In the genomic region with DNA sequence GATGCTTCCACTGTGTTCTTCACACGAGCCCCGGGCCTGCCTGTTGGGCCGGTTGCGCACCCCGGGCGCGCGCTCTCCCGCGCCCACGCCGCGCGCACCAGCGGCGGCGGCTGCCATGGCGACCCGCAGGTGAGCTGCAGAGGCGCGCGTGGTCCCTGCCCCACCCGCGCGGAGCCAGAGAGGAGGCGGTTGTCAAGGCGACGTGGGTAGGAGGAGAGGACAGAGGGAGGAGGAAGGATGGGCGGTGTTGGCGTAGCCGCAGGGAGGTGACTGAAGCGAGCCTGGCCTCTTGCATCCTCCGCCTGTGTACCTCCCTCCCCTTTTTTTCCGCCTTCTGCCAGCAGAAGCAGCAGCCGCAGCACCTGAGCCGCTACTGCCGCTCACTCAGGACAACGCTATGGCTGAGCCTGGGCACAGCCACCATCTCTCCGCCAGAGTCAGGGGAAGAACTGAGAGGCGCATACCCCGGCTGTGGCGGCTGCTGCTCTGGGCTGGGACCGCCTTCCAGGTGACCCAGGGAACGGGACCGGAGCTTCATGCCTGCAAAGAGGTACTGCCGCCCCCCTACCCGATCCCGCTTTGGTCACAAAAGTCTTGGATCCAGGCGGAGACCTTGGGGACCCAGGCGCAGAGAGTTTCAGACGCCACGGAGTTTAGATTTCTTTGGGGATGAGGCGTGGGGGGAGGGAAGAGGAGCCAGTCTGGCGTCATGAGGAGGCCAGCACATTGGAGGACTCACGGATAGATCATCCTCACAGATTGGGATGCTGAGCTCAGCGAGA, we compare ENCODE assay signal across 8 cellular contexts. TPM values are rescaled to one million over a fixed set of nuclear protein-coding genes. Genes with fewer than 3 reads are reported as not detected.
DNase-seq lines count a peak whose midpoint lies in the region; ATAC-seq, FAIRE-seq and TF ChIP-seq lines count a peak whose summit lies in the region.

ELAPOR1 (plus strand) TSS at position 329 of the 782 bp plus-strand sequence; CDS start at position 398, 69 bp downstream.

- no peak for FAIRE-seq in RCC 7860 (lab: Jason Lieb, UNC)

- CTCF ChIA-PET in T-cell (lab: Charles Lee), result interaction anchor here (0.6 to 5.4 kb wide), 8 partner anchors 14 to 1225 kb away, joined by 3 to 73 read pairs (median 4); partner anchors contain the start of genes RBM15 (in 1 of the 2), TAF13 (in 1 of the 2) and TMEM167B (in 1 of the 2)

- intact Hi-C loops in gastrocnemius medialis (cut with DNase I; ENCODE audit: low total_unique reads), result loop anchor here (5.0 kb wide), 3 partner anchors 72 to 152 kb away; partner anchors contain the start of genes CLCC1 and WDR47

- H3K27ac ChIP-seq in gastrocnemius medialis, result no peak within 1 kb of the TSS

- in situ Hi-C loops in gastrocnemius medialis (cut with MboI; ENCODE audit: low sequenced_read_pairs in 4 of 4), result loop anchor here in 1 of 4 donors (10.0 kb wide), 2 partner anchors 81 to 149 kb away; partner anchors contain the start of gene CLCC1

- H3K4me1 ChIP-seq in gastrocnemius medialis, result peaks cover 12 to 20% of the 10 kb centered on the region in 2 donors

- H3K27me3 Mint-ChIP-seq in T-cell, result peaks cover 0 to 5% of the 10 kb centered on the region in 2 donors

- no peaks in the 10 kb centered on the region for H3K9me3 ChIP-seq in gastrocnemius medialis

- peak within 1 kb of the TSS; percentile 84 to 97 (median 85) for H3K4me3 Mint-ChIP-seq in T-cell

- no peak for TF ChIP-seq POLR2A in gastrocnemius medialis (IDR thresholded peaks at IDR 0.05)

- H3K27me3 ChIP-seq in gastrocnemius medialis, result peaks cover 25 to 35% (median 34%) of the 10 kb centered on the region in 3 donors

- ATAC-seq in GM18858 (IDR thresholded peaks at IDR 0.05; ENCODE audit: unreplicated experiment) (peak; percentile 41), HG03571 (IDR thresholded peaks at IDR 0.05; ENCODE audit: unreplicated experiment) (peak; percentile 47), T-cell (replicated peaks in 1 of 4) (peak; percentile 91 to 96 (median 93)), gastrocnemius medialis (no peak)

- H3K4me3 ChIP-seq in gastrocnemius medialis, result peak within 1 kb of the TSS; percentile 36 to 53 (median 42)

- peaks cover 28 to 32% (median 30%) of the 10 kb centered on the region in 3 donors for H3K4me1 Mint-ChIP-seq in T-cell

- H3K36me3 ChIP-seq in gastrocnemius medialis, result no peaks in the 10 kb centered on the region

- no peak for TF ChIP-seq CTCF in gastrocnemius medialis (IDR thresholded peaks at IDR 0.05 in 4 of 5, conservative IDR thresholded peaks at IDR 0.05 in 1 of 5)

- DNase-seq in T-cell (peak; percentile 66 to 93 (median 83)), amniotic epithelial cell (ENCODE audit: low read depth) (peak; percentile 49), hypothalamus (lab: John Stamatoyannopoulos, UW) (peak in 42 of 51 donors; percentile 9 to 80 (median 52)), gastrocnemius medialis (no peak), RCC 7860 (ENCODE audit: low spot score) (no peak), HuH-7 (ENCODE audit: low spot score) (no peak)

- peak within 1 kb of the TSS; percentile 81 to 83 for H3K27ac Mint-ChIP-seq in T-cell

- H3K36me3 Mint-ChIP-seq in T-cell, result peaks cover 5% of the 10 kb centered on the region

- no peaks in the 10 kb centered on the region for H3K9me3 Mint-ChIP-seq in T-cell

- POLR2A ChIA-PET in T-cell (lab: Charles Lee), result interaction anchor here in 1 of 2 donors (1.0 kb wide), 1 partner anchor 14 kb away, joined by 6 read pairs; no protein-coding TSS in a partner anchor

RNA-seq across cellular contexts. Expression of gene ELAPOR1, which starts in this region (rescaled TPM):
- total RNA-seq in T-cell, result 10 to 100 TPM in 4 of 5 donors, 1 to 10 TPM in 1; 8.1 to 21.4 (median 16.1) TPM
- under 1 TPM in 1 of 4 donors, not detected in 3; 0.17 TPM for total RNA-seq in gastrocnemius medialis

Comparison
In these comparisons a context has a peak if more than half of its experiments do, and no peak if none do; other contexts are left out.
1. RNA of gene ELAPOR1 (total RNA-seq): 8.1 to 21.4 TPM in T-cell; 0.17 TPM in gastrocnemius medialis; every median in the first group is over 4 times any median in the second.
2. ATAC-seq: peak in GM18858 (single experiment), HG03571 (single experiment) and T-cell (4 of 4); none in gastrocnemius medialis (0 of 2).
3. DNase-seq: peak in T-cell (34 of 34), amniotic epithelial cell (single experiment) and hypothalamus (42 of 51); none in gastrocnemius medialis (0 of 2), RCC 7860 (single experiment) and HuH-7 (single experiment).